Comparison of ENCODE assay signal across 2 cellular contexts in the genomic region with DNA sequence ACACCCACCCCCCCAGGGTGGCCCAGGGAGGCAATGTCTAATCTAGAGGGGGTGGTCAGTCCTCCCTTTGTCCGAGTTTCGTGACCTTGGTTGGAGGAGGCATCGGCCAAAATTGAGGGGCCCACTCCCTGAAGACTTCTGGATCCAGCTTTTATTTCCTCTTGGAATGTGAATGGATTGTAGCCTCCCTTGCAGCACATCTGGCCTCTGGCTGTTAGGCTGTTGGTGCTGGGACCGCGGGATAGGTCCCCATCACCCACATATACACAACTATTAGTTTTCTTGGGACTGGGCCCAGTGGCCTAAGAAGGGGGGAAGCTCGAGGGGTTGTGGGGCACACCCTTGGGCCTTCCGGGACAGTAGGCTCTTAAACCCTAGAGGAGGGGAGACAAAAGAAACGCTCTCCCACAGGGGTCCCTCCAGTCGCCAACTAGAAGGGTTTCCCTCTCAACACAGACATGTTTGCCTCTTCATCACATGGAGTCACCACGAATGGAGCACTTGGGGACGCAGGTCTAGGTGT.
TF ChIP-seq lines count a peak whose summit lies in the region.

No MANE protein-coding gene starts in this region.

TF ChIP-seq in IMR-90, 13 proteins besides CTCF, POLR2A, EP300 and RAD21:
- TF ChIP-seq SMC3 (IDR thresholded peaks at IDR 0.05; ENCODE audit: low read depth, low read length) (no peak), RFX5 (IDR thresholded peaks at IDR 0.05; ENCODE audit: low read depth, low read length) (no peak), NFE2L2 (IDR thresholded peaks at IDR 0.05; ENCODE audit: low read depth, low read length) (no peak), FOS (IDR thresholded peaks at IDR 0.05; ENCODE audit: low read depth, low read length) (no peak), MAFK (IDR thresholded peaks at IDR 0.05; ENCODE audit: low read depth, low read length) (no peak), MXI1 (IDR thresholded peaks at IDR 0.05; ENCODE audit: borderline replicate concordance, low read depth, low read length) (no peak), CEBPB (IDR thresholded peaks at IDR 0.05; ENCODE audit: low read depth, low read length) (no peak), MAZ (IDR thresholded peaks at IDR 0.05; ENCODE audit: borderline replicate concordance, low read depth, low read length) (no peak), CHD1 (IDR thresholded peaks at IDR 0.05; ENCODE audit: low read depth, low read length) (no peak), BHLHE40 (IDR thresholded peaks at IDR 0.05; ENCODE audit: low read depth, low read length) (no peak)
- TF ChIP-seq, protein P1, sequence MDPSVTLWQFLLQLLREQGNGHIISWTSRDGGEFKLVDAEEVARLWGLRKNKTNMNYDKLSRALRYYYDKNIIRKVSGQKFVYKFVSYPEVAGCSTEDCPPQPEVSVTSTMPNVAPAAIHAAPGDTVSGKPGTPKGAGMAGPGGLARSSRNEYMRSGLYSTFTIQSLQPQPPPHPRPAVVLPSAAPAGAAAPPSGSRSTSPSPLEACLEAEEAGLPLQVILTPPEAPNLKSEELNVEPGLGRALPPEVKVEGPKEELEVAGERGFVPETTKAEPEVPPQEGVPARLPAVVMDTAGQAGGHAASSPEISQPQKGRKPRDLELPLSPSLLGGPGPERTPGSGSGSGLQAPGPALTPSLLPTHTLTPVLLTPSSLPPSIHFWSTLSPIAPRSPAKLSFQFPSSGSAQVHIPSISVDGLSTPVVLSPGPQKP (IDR thresholded peaks at IDR 0.05; ENCODE audit: borderline replicate concordance, low read depth, low read length), result no peak
- TF ChIP-seq, protein P2, sequence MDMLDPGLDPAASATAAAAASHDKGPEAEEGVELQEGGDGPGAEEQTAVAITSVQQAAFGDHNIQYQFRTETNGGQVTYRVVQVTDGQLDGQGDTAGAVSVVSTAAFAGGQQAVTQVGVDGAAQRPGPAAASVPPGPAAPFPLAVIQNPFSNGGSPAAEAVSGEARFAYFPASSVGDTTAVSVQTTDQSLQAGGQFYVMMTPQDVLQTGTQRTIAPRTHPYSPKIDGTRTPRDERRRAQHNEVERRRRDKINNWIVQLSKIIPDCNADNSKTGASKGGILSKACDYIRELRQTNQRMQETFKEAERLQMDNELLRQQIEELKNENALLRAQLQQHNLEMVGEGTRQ (IDR thresholded peaks at IDR 0.05; ENCODE audit: low read depth, low read length), result no peak

TF ChIP-seq in H1, 55 proteins besides CTCF, POLR2A, EP300 and RAD21:
- TF ChIP-seq EGR1 (IDR thresholded peaks at IDR 0.05; ENCODE audit: borderline replicate concordance, low read depth, low read length), result no peak
- no peak for TF ChIP-seq BRCA1 (IDR thresholded peaks at IDR 0.05; ENCODE audit: low read depth, low read length)
- peak; percentile 71 for TF ChIP-seq RNF2 (IDR thresholded peaks at IDR 0.05; ENCODE audit: borderline replicate concordance, low read depth, low read length, missing control alignments, poor library complexity, severe bottlenecking)
- no peak for TF ChIP-seq MAFK (IDR thresholded peaks at IDR 0.05; ENCODE audit: low read depth, low read length)
